9 cellular contexts compared by ENCODE assay signal in the genomic region with DNA sequence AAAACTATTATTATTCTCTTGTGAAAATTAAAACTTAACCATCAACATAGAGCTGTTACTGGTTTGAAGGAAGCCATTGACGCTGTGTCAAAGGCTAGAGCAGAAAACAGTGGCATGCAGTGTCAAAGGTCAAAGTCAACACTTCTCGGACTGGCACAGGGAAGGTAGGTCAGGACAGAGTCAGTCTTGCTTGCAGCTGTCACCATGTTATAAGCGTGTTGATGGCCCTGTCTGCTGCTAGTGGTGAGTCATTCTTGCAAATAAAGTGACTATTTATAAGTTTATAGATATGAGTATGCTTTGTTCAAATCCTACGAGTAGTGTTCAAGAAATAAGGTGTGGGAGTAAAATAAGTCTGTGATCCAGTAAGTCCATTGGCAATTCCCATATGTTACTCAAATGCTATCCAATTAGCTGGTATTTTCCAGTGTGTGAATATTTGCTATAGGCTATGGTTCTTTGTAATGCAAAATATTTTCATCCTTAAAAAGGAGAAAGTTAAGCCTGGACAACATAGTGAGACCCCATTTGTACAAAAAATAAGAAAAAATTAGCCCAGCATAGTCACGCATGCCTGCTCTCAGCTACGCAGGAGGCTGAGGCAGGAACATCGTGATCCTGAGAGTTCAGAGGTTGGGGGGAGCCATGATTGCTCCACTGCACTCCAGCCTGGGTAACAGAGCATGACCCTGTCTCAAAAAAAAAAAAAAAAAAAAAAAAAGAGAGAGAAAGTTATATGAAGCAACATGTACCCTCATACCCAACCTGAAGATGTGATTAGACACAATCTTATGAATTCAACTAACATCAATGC. TPM values are rescaled to one million over a fixed set of nuclear protein-coding genes. Genes with fewer than 3 reads are reported as not detected.
DNase-seq lines count a peak whose midpoint lies in the region; ATAC-seq and TF ChIP-seq lines count a peak whose summit lies in the region.
"Had no signal": no experiment of that assay in that cellular context is flagged by ENCODE, and none has a peak within 500 bp of the region (broad histone marks: within the 10 kb centered on the region; RNA-seq: fewer than 3 reads in every experiment).

No MANE protein-coding gene starts in this region.

- no peaks in the 10 kb centered on the region for H3F3A ChIP-seq in MM.1S (ENCODE audit: insufficient read depth, low read length)

- peak overlapping the region; percentile 69; the same call in 1 of the 2 replicates for H3K4me2 ChIP-seq in MM.1S (ENCODE audit: low read depth, low read length)

- no peaks in the 10 kb centered on the region for H3K36me3 ChIP-seq in MM.1S (replicated peaks; ENCODE audit: insufficient read depth, low read length)
- H3K36me3 ChIP-seq: neutrophil had no signal

- H3K4me3 ChIP-seq in MM.1S (ENCODE audit: low read length) (peak overlapping the region; percentile 56; the same call in 1 of the 2 replicates), epithelial cell of esophagus (ENCODE audit: low read length) (peak overlapping the region; percentile 42)

- H3K9me2 ChIP-seq in MM.1S (replicated peaks; ENCODE audit: insufficient read depth, low read length) = no peaks in the 10 kb centered on the region

- H3K4me1 ChIP-seq in MM.1S (ENCODE audit: low read length) = peaks cover 7% of the 10 kb centered on the region

- peak overlapping the region; percentile 82; the same call in 1 of the 2 replicates for H2AFZ ChIP-seq in MM.1S (ENCODE audit: low read length)

- intact Hi-C loops in CD4-positive, alpha-beta T cell (cut with DNase I, micrococcal nuclease) = loop anchor here (1.0 to 5.0 kb wide), 5 partner anchors 156 to 749 kb away; no protein-coding TSS in a partner anchor

- no peak for DNase-seq in activated CD4-positive, CD25-positive, alpha-beta regulatory T cell (lab: John Stamatoyannopoulos, UW)
- DNase-seq in MM.1S = no peak
- peak; percentile 53 for DNase-seq in epithelial cell of esophagus (ENCODE audit: low read depth)
- DNase-seq in stimulated activated naive B cell treated with anti-CD40 and anti-IgM and Interleukin-4, amounts not matched to agents 10 μg/mL and 1 μg/mL and 100 μg/mL, for 72 hours = no peak
- no peak for DNase-seq in NCI-H187 treated with DMSO at 0.1 percent for 48 hours (lab: John Stamatoyannopoulos, UW)
- DNase-seq in CD4-positive, alpha-beta T cell = no peak
- DNase-seq in cerebellum (ENCODE audit: low spot score) = no peak

- no peaks in the 10 kb centered on the region for H3K36me3 Mint-ChIP-seq in stimulated activated naive B cell treated with anti-CD40 and anti-IgM and Interleukin-4, amounts not matched to agents 10 μg/mL and 1 μg/mL and 100 μg/mL, for 72 hours
- no peaks in the 10 kb centered on the region for H3K36me3 Mint-ChIP-seq in CD4-positive, alpha-beta T cell (ENCODE audit: low read depth)

- H3K27ac Mint-ChIP-seq in stimulated activated naive B cell treated with anti-CD40 and anti-IgM and Interleukin-4, amounts not matched to agents 10 μg/mL and 1 μg/mL and 100 μg/mL, for 72 hours = peak overlapping the region; percentile 3
- H3K27ac Mint-ChIP-seq in CD4-positive, alpha-beta T cell = no peak overlapping the region

- no peaks in the 10 kb centered on the region for H3K79me2 ChIP-seq in MM.1S (ENCODE audit: low read length)

- H3K4me3 Mint-ChIP-seq in stimulated activated naive B cell treated with anti-CD40 and anti-IgM and Interleukin-4, amounts not matched to agents 10 μg/mL and 1 μg/mL and 100 μg/mL, for 72 hours = peak overlapping the region; percentile 8 to 57
- no peak overlapping the region for H3K4me3 Mint-ChIP-seq in CD4-positive, alpha-beta T cell

- H3K4me1 Mint-ChIP-seq in stimulated activated naive B cell treated with anti-CD40 and anti-IgM and Interleukin-4, amounts not matched to agents 10 μg/mL and 1 μg/mL and 100 μg/mL, for 72 hours = peaks cover 5 to 9% of the 10 kb centered on the region in 2 donors
- H3K4me1 Mint-ChIP-seq in CD4-positive, alpha-beta T cell (ENCODE audit: low read depth) = peaks cover 8% of the 10 kb centered on the region

- POLR2A ChIA-PET in CD4-positive, alpha-beta T cell (lab: Charles Lee) = interaction anchor here (1.0 kb wide), 1 partner anchor 155 kb away, joined by 3 read pairs; no protein-coding TSS in a partner anchor

- H3K27ac ChIP-seq in MM.1S (ENCODE audit: low read length) = no peak overlapping the region
- H3K27ac ChIP-seq in CD4-positive, alpha-beta T cell (ENCODE audit: low read depth, low read length) = no peak overlapping the region
- H3K27ac ChIP-seq: neutrophil had no signal

- peaks cover 12% of the 10 kb centered on the region; the same call in 1 of the 2 replicates for H3K27me3 ChIP-seq in MM.1S (replicated peaks; ENCODE audit: insufficient read depth, low read length)
- no peaks in the 10 kb centered on the region for H3K27me3 ChIP-seq in CD4-positive, alpha-beta T cell (ENCODE audit: control insufficient read depth, insufficient read depth, low read length)

- ATAC-seq in activated CD4-positive, CD25-positive, alpha-beta regulatory T cell treated with anti-CD3 and anti-CD28 coated beads, Interleukin-2, amount 50 U/mL, for 24 hours = peak; percentile 69 to 73
- ATAC-seq in stimulated activated naive B cell treated with anti-CD40 and anti-IgM and Interleukin-4, amounts not matched to agents 10 μg/mL and 1 μg/mL and 100 μg/mL, for 72 hours (replicated peaks) = peak; percentile 41 to 54
- no peak for ATAC-seq in CD4-positive, alpha-beta T cell (ENCODE audit: poor library complexity)

- H3K27me3 Mint-ChIP-seq in stimulated activated naive B cell treated with anti-CD40 and anti-IgM and Interleukin-4, amounts not matched to agents 10 μg/mL and 1 μg/mL and 100 μg/mL, for 72 hours = peaks cover 8 to 14% of the 10 kb centered on the region in 2 donors
- peaks cover 12% of the 10 kb centered on the region for H3K27me3 Mint-ChIP-seq in CD4-positive, alpha-beta T cell

- no peaks in the 10 kb centered on the region for H3K9me3 Mint-ChIP-seq in stimulated activated naive B cell treated with anti-CD40 and anti-IgM and Interleukin-4, amounts not matched to agents 10 μg/mL and 1 μg/mL and 100 μg/mL, for 72 hours
- no peaks in the 10 kb centered on the region for H3K9me3 Mint-ChIP-seq in CD4-positive, alpha-beta T cell

- TF ChIP-seq CTCF in MM.1S (IDR thresholded peaks at IDR 0.05; ENCODE audit: low read length) = no peak
- no peak for TF ChIP-seq CTCF in epithelial cell of esophagus (IDR thresholded peaks at IDR 0.05; ENCODE audit: insufficient read depth, low read depth, low read length, missing control alignments)
- TF ChIP-seq CTCF in CD4-positive, alpha-beta T cell (IDR thresholded peaks at IDR 0.05) = no peak

- CTCF ChIA-PET in CD4-positive, alpha-beta T cell (lab: Charles Lee) = interaction anchor here (0.8 to 1.9 kb wide), 6 partner anchors 7 to 770 kb away, joined by 3 to 9 read pairs (median 6); no protein-coding TSS in a partner anchor

- H3K9me3 ChIP-seq in MM.1S (replicated peaks; ENCODE audit: insufficient read depth, low read length) = no peaks in the 10 kb centered on the region
- H3K9me3 ChIP-seq in CD4-positive, alpha-beta T cell (ENCODE audit: control insufficient read depth, low read length) = no peaks in the 10 kb centered on the region
- H3K9me3 ChIP-seq: neutrophil had no signal

- H3K9ac ChIP-seq in MM.1S (ENCODE audit: low read length) = no peak overlapping the region

- no peaks in the 10 kb centered on the region for H4K20me1 ChIP-seq in MM.1S (ENCODE audit: insufficient read depth, low read length)

RNA-seq across cellular contexts. Expression of a gene that starts 26.3 kb away (rescaled TPM):
- total RNA-seq in CD4-positive, alpha-beta T cell = not detected
- 4.5 TPM for total RNA-seq in cerebellum
